19 cellular contexts compared by ENCODE assay signal in the genomic region with DNA sequence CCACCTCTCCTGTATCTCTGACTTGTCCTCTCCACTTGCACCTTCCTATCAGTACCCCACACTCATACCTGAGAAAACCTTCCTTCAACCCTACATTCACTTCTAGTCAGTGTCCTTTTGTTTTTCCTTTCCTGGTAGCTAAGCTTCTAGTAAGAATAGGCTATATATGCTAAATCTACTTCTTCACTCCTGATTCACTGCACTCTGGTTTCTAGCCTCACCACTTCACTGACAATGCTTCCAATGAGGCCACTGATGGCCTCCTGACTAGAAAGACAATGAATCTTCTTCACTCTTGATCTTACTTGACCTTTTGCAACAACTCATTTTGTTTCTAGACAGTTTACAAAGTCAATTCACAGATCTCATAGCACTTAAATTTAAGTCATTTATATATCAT. TPM values are rescaled to one million over a fixed set of nuclear protein-coding genes. Genes with fewer than 3 reads are reported as not detected.
DNase-seq lines count a peak whose midpoint lies in the region; ATAC-seq and TF ChIP-seq lines count a peak whose summit lies in the region.
"Had no signal": no experiment of that assay in that cellular context is flagged by ENCODE, and none has a peak within 500 bp of the region (broad histone marks: within the 10 kb centered on the region; RNA-seq: fewer than 3 reads in every experiment).

No MANE protein-coding gene starts in this region.

- no peaks in the 10 kb centered on the region for H3K9me3 Mint-ChIP-seq in activated naive CD4-positive, alpha-beta T cell treated with anti-CD3 and anti-CD28 coated beads, Interleukin-2, amount 50 U/mL, for 72 hours
- no peaks in the 10 kb centered on the region for H3K9me3 Mint-ChIP-seq in HFFc6
- no peaks in the 10 kb centered on the region for H3K9me3 Mint-ChIP-seq in activated T-helper 1 cell treated with anti-CD3 and anti-CD28 coated beads, Interleukin-12 subunit alpha, Interleukin-12 subunit beta, Interleukin-2, Interleukin-4 antibody, amounts not matched to agents 30 ng/mL and 10 ng/mL and 1 ng/mL, durations not matched to agents 14 hours and 24 hours and 36 hours
- H3K9me3 Mint-ChIP-seq in stimulated activated effector memory CD8-positive, alpha-beta T cell treated with anti-CD3 and anti-CD28 coated beads, Interleukin-12 subunit alpha, Interleukin-12 subunit beta, amount 100 ng/mL, for 72 hours = no peaks in the 10 kb centered on the region
- H3K9me3 Mint-ChIP-seq: CD14-positive monocyte had no signal

- no peak overlapping the region for H3K27ac ChIP-seq in body of pancreas
- H3K27ac ChIP-seq: KMS-11 had no signal

- H3K9me3 ChIP-seq in body of pancreas = no peaks in the 10 kb centered on the region

- no peaks in the 10 kb centered on the region for H3K36me3 ChIP-seq in body of pancreas (replicated peaks in 1 of 2; ENCODE audit: insufficient read depth in 1 of 2, low read depth in 2 of 2)

- peaks cover 59% of the 10 kb centered on the region for H3K4me1 Mint-ChIP-seq in HFFc6 (ENCODE audit: low read depth)
- peaks cover 4% of the 10 kb centered on the region for H3K4me1 Mint-ChIP-seq in activated T-helper 1 cell treated with anti-CD3 and anti-CD28 coated beads, Interleukin-12 subunit alpha, Interleukin-12 subunit beta, Interleukin-2, Interleukin-4 antibody, amounts not matched to agents 30 ng/mL and 10 ng/mL and 1 ng/mL, durations not matched to agents 14 hours and 24 hours and 36 hours (ENCODE audit: low read depth)
- H3K4me1 Mint-ChIP-seq in stimulated activated effector memory CD8-positive, alpha-beta T cell treated with anti-CD3 and anti-CD28 coated beads, Interleukin-12 subunit alpha, Interleukin-12 subunit beta, amount 100 ng/mL, for 72 hours = peaks cover 11% of the 10 kb centered on the region

- peak overlapping the region; percentile 64 to 84 for H3K27ac Mint-ChIP-seq in activated naive CD4-positive, alpha-beta T cell treated with anti-CD3 and anti-CD28 coated beads, Interleukin-2, amount 50 U/mL, for 72 hours
- peak overlapping the region; percentile 79; the same call in 1 of the 2 replicates for H3K27ac Mint-ChIP-seq in HFFc6
- peak overlapping the region; percentile 10 for H3K27ac Mint-ChIP-seq in activated T-helper 1 cell treated with anti-CD3 and anti-CD28 coated beads, Interleukin-12 subunit alpha, Interleukin-12 subunit beta, Interleukin-2, Interleukin-4 antibody, amounts not matched to agents 30 ng/mL and 10 ng/mL and 1 ng/mL, durations not matched to agents 14 hours and 24 hours and 36 hours
- H3K27ac Mint-ChIP-seq in stimulated activated effector memory CD8-positive, alpha-beta T cell treated with anti-CD3 and anti-CD28 coated beads, Interleukin-12 subunit alpha, Interleukin-12 subunit beta, amount 100 ng/mL, for 72 hours = peak overlapping the region; percentile 1
- H3K27ac Mint-ChIP-seq: CD14-positive monocyte had no signal

- no peak overlapping the region for H3K4me3 ChIP-seq in body of pancreas

- no peaks in the 10 kb centered on the region for H3K27me3 ChIP-seq in body of pancreas

- TF ChIP-seq CTCF in HFFc6 (IDR thresholded peaks at IDR 0.05) (no peak), body of pancreas (IDR thresholded peaks at IDR 0.05) (no peak)

- H3K27me3 Mint-ChIP-seq in HFFc6 (ENCODE audit: insufficient read depth) = peaks cover 2% of the 10 kb centered on the region; the same call in 1 of the 2 replicates
- no peaks in the 10 kb centered on the region for H3K27me3 Mint-ChIP-seq in activated T-helper 1 cell treated with anti-CD3 and anti-CD28 coated beads, Interleukin-12 subunit alpha, Interleukin-12 subunit beta, Interleukin-2, Interleukin-4 antibody, amounts not matched to agents 30 ng/mL and 10 ng/mL and 1 ng/mL, durations not matched to agents 14 hours and 24 hours and 36 hours (ENCODE audit: insufficient read depth)

- no peak overlapping the region for H3K4me3 Mint-ChIP-seq in HFFc6
- H3K4me3 Mint-ChIP-seq in activated T-helper 1 cell treated with anti-CD3 and anti-CD28 coated beads, Interleukin-12 subunit alpha, Interleukin-12 subunit beta, Interleukin-2, Interleukin-4 antibody, amounts not matched to agents 30 ng/mL and 10 ng/mL and 1 ng/mL, durations not matched to agents 14 hours and 24 hours and 36 hours = no peak overlapping the region
- H3K4me3 Mint-ChIP-seq in stimulated activated effector memory CD8-positive, alpha-beta T cell treated with anti-CD3 and anti-CD28 coated beads, Interleukin-12 subunit alpha, Interleukin-12 subunit beta, amount 100 ng/mL, for 72 hours = no peak overlapping the region
- H3K4me3 Mint-ChIP-seq: CD14-positive monocyte had no signal

- no peaks in the 10 kb centered on the region for H3K4me1 ChIP-seq in body of pancreas

- H3K36me3 Mint-ChIP-seq in activated naive CD4-positive, alpha-beta T cell treated with anti-CD3 and anti-CD28 coated beads, Interleukin-2, amount 50 U/mL, for 72 hours = no peaks in the 10 kb centered on the region
- H3K36me3 Mint-ChIP-seq in HFFc6 (ENCODE audit: low read depth) = 0 out of 2 replicates have a peak, but pooled peaks cover 5% of the 10 kb centered on the region
- H3K36me3 Mint-ChIP-seq in activated T-helper 1 cell treated with anti-CD3 and anti-CD28 coated beads, Interleukin-12 subunit alpha, Interleukin-12 subunit beta, Interleukin-2, Interleukin-4 antibody, amounts not matched to agents 30 ng/mL and 10 ng/mL and 1 ng/mL, durations not matched to agents 14 hours and 24 hours and 36 hours (ENCODE audit: low read depth) = peaks cover 2% of the 10 kb centered on the region
- H3K36me3 Mint-ChIP-seq in stimulated activated effector memory CD8-positive, alpha-beta T cell treated with anti-CD3 and anti-CD28 coated beads, Interleukin-12 subunit alpha, Interleukin-12 subunit beta, amount 100 ng/mL, for 72 hours = peaks cover 5% of the 10 kb centered on the region

- no peak for DNase-seq in activated naive CD4-positive, alpha-beta T cell treated with anti-CD3 and anti-CD28 coated beads, Interleukin-2, amount 50 U/mL, for 72 hours (ENCODE audit: low spot score in 2 of 2)
- no peak for DNase-seq in activated naive CD4-positive, alpha-beta T cell treated with Interleukin-2 at 50 U/mL for 16 hours
- no peak for DNase-seq in HFFc6
- no peak for DNase-seq in activated T-helper 1 cell treated with anti-CD3 and anti-CD28 coated beads, Interleukin-12 subunit alpha, Interleukin-12 subunit beta, Interleukin-2, Interleukin-4 antibody, amounts not matched to agents 30 ng/mL and 10 ng/mL and 1 ng/mL, durations not matched to agents 14 hours and 24 hours and 36 hours (ENCODE audit: low spot score)
- DNase-seq in stimulated activated effector memory CD8-positive, alpha-beta T cell treated with anti-CD3 and anti-CD28 coated beads, Interleukin-12 subunit alpha, Interleukin-12 subunit beta, amount 100 ng/mL, for 72 hours (ENCODE audit: low spot score in 2 of 2) = no peak
- DNase-seq in body of pancreas = no peak
- DNase-seq in activated CD4-positive, CD25-positive, alpha-beta regulatory T cell treated with anti-CD3 and anti-CD28 coated beads, Interleukin-2, amount 50 U/mL, for 72 hours = no peak
- DNase-seq: AML-193; DND-41; H7; MV-4-11; NCI-H1694 treated with DMSO at 0.1 percent for 48 hours; NCI-H2107; NCI-H510A; NCI-H748 treated with DMSO at 0.1 percent for 48 hours; NK-92 treated with Interleukin-12 subunit alpha and Interleukin-12 subunit beta, amount 100 ng/mL, for 24 hours had no signal

- intact Hi-C loops in activated T-helper 1 cell treated with anti-CD3 and anti-CD28 coated beads, Interleukin-12 subunit alpha, Interleukin-12 subunit beta, Interleukin-2, Interleukin-4 antibody, amounts not matched to agents 30 ng/mL and 10 ng/mL and 1 ng/mL, durations not matched to agents 14 hours and 24 hours and 36 hours (cut with micrococcal nuclease) = no loop called here
- intact Hi-C loops in body of pancreas (cut with DNase I) = no loop called here

- TF ChIP-seq POLR2A in body of pancreas (IDR thresholded peaks at IDR 0.05) = no peak

- ATAC-seq in activated naive CD4-positive, alpha-beta T cell treated with anti-CD3 and anti-CD28 coated beads, Interleukin-2, amount 50 U/mL, for 72 hours = peak; percentile 67 to 87
- ATAC-seq in stimulated activated effector memory CD8-positive, alpha-beta T cell treated with anti-CD3 and anti-CD28 coated beads, Interleukin-12 subunit alpha, Interleukin-12 subunit beta, amount 100 ng/mL, for 72 hours = peak; percentile 79
- ATAC-seq in body of pancreas = no peak
- ATAC-seq: Right ventricle myocardium inferior had no signal

RNA-seq across cellular contexts. Expression of gene RELT, which starts 52.0 kb away (rescaled TPM):
- total RNA-seq in activated naive CD4-positive, alpha-beta T cell treated with anti-CD3 and anti-CD28 coated beads, Interleukin-2, amount 50 U/mL, for 72 hours = 10 to 100 TPM; 23.2 to 28.2 TPM
- 1 to 10 TPM; 6.2 to 7.7 (median 7.0) TPM for total RNA-seq in HFFc6 (2021; fragmentation: NEBNext Ultra II Directional; extraction: Animal tissue kit (Norgen Biotek cat#: 25700))
- total RNA-seq in activated T-helper 1 cell treated with anti-CD3 and anti-CD28 coated beads, Interleukin-12 subunit alpha, Interleukin-12 subunit beta, Interleukin-2, Interleukin-4 antibody, amounts not matched to agents 30 ng/mL and 10 ng/mL and 1 ng/mL, durations not matched to agents 14 hours and 24 hours and 36 hours = 34.6 and 37.6 TPM in 2 replicates
- total RNA-seq in body of pancreas = under 1 TPM; 0.33 to 0.52 TPM

Comparison
In these comparisons a context has a peak if more than half of its experiments do, and no peak if none do; other contexts are left out.
1. H3K27ac Mint-ChIP-seq: peak in every context shown above with its lines; median percentile 79 in HFFc6; 74 in activated naive CD4-positive, alpha-beta T cell treated with anti-CD3 and anti-CD28 coated beads, Interleukin-2, amount 50 U/mL, for 72 hours; 10 in activated T-helper 1 cell treated with anti-CD3 and anti-CD28 coated beads, Interleukin-12 subunit alpha, Interleukin-12 subunit beta, Interleukin-2, Interleukin-4 antibody, amounts not matched to agents 30 ng/mL and 10 ng/mL and 1 ng/mL, durations not matched to agents 14 hours and 24 hours and 36 hours; 1 in stimulated activated effector memory CD8-positive, alpha-beta T cell treated with anti-CD3 and anti-CD28 coated beads, Interleukin-12 subunit alpha, Interleukin-12 subunit beta, amount 100 ng/mL, for 72 hours.
2. RNA of gene RELT, which starts 52.0 kb away (total RNA-seq): 34.6 to 37.6 TPM in activated T-helper 1 cell treated with anti-CD3 and anti-CD28 coated beads, Interleukin-12 subunit alpha, Interleukin-12 subunit beta, Interleukin-2, Interleukin-4 antibody, amounts not matched to agents 30 ng/mL and 10 ng/mL and 1 ng/mL, durations not matched to agents 14 hours and 24 hours and 36 hours, 23.2 to 28.2 TPM in activated naive CD4-positive, alpha-beta T cell treated with anti-CD3 and anti-CD28 coated beads, Interleukin-2, amount 50 U/mL, for 72 hours and 6.2 to 7.7 TPM in HFFc6; 0.33 to 0.52 TPM in body of pancreas; every median in the first group is over 4 times any median in the second.